20 cellular contexts compared by ENCODE assay signal in genomic region chr3:33287672-33288282, GRCh38. TPM values are rescaled to one million over a fixed set of nuclear protein-coding genes. Genes with fewer than 3 reads are reported as not detected.
A peak's percentile ranks its signal among the peaks of the same experiment; 100 is the strongest.
DNase-seq lines count a peak whose midpoint lies in the region; ATAC-seq, FAIRE-seq and TF ChIP-seq lines count a peak whose summit lies in the region.
"Had no signal": no experiment of that assay in that cellular context is flagged by ENCODE, and none has a peak within 500 bp of the region (broad histone marks: within the 10 kb centered on the region; RNA-seq: fewer than 3 reads in every experiment).

No MANE protein-coding gene starts in this region.

- H4K20me1 ChIP-seq in HepG2 (ENCODE audit: insufficient read depth, low read length) = no peaks in the 10 kb centered on the region
- no peaks in the 10 kb centered on the region for H4K20me1 ChIP-seq in K562 (replicated peaks; ENCODE audit: control insufficient read depth, insufficient read depth, low read length)
- H4K20me1 ChIP-seq: BLaER1 treated with 17β-estradiol and CSF1 and Interleukin-3, amounts not matched to agents 10 nM and 100 nM had no signal

- H3K27ac Mint-ChIP-seq in activated CD4-positive, alpha-beta T cell treated with anti-CD3 and anti-CD28 coated beads, Interleukin-2, amount 10 ng/mL, durations not matched to agents 7 days and 5 days = no peak overlapping the region
- H3K27ac Mint-ChIP-seq: CD4-positive, CD25-positive, alpha-beta regulatory T cell; HFFc6 had no signal

- H3K36me3 ChIP-seq in HepG2 (replicated peaks in 1 of 2; ENCODE audit: control insufficient read depth in 1 of 2, insufficient read depth in 2 of 2, low read length in 2 of 2) (no peaks in the 10 kb centered on the region), right lobe of liver (no peaks in the 10 kb centered on the region), K562 (ENCODE audit: control insufficient read depth, insufficient read depth, low read length) (no peaks in the 10 kb centered on the region), SJCRH30 (no peaks in the 10 kb centered on the region)
- H3K36me3 ChIP-seq: BLaER1 treated with 17β-estradiol and CSF1 and Interleukin-3, amounts not matched to agents 10 nM and 100 nM had no signal

- H3K4me3 ChIP-seq in HepG2 (replicated peaks in 1 of 3; ENCODE audit: insufficient read depth in 1 of 3, low read depth in 2 of 3, low read length in 3 of 3) (no peak overlapping the region), right lobe of liver (no peak overlapping the region), K562 (no peak overlapping the region), SJCRH30 (no peak overlapping the region), right cardiac atrium (ENCODE audit: low read length) (no peak overlapping the region)
- H3K4me3 ChIP-seq: BLaER1 treated with 17β-estradiol and CSF1 and Interleukin-3, amounts not matched to agents 10 nM and 100 nM had no signal

- H3K4me3 Mint-ChIP-seq in activated CD4-positive, alpha-beta T cell treated with anti-CD3 and anti-CD28 coated beads, Interleukin-2, amount 10 ng/mL, durations not matched to agents 7 days and 5 days = no peak overlapping the region
- H3K4me3 Mint-ChIP-seq: CD4-positive, CD25-positive, alpha-beta regulatory T cell; HFFc6 had no signal

- CTCF ChIA-PET in HepG2 (lab: Yijun Ruan, JAX; ENCODE audit: low intra/inter-chr PET ratio, low total read pairs) (no interaction called here), K562 (lab: Yijun Ruan, JAX; ENCODE audit: low intra/inter-chr PET ratio) (no interaction called here)
- CTCF ChIA-PET in activated CD4-positive, alpha-beta T cell treated with anti-CD3 and anti-CD28 coated beads, Interleukin-2, amount 10 ng/mL, durations not matched to agents 7 days and 5 days (lab: Charles Lee) = no interaction called here

- POLR2A ChIA-PET in HepG2 (lab: Yijun Ruan, JAX) = no interaction called here
- POLR2A ChIA-PET in K562 (lab: Yijun Ruan, JAX) = interaction anchor here (0.7 kb wide), 1 partner anchor 15 kb away, joined by 3 read pairs; no protein-coding TSS in a partner anchor
- POLR2A ChIA-PET in activated CD4-positive, alpha-beta T cell treated with anti-CD3 and anti-CD28 coated beads, Interleukin-2, amount 10 ng/mL, durations not matched to agents 7 days and 5 days (lab: Charles Lee) = no interaction called here

- TF ChIP-seq POLR2A in HepG2 (IDR thresholded peaks at IDR 0.05; ENCODE audit: insufficient read depth in 1 of 2, low read depth in 2 of 2, low read length in 2 of 2) = no peak
- TF ChIP-seq POLR2A in right lobe of liver (IDR thresholded peaks at IDR 0.05) = no peak
- no peak for TF ChIP-seq POLR2A in K562 (conservative IDR thresholded peaks at IDR 0.05)

- H3K36me3 Mint-ChIP-seq in activated CD4-positive, alpha-beta T cell treated with anti-CD3 and anti-CD28 coated beads, Interleukin-2, amount 10 ng/mL, durations not matched to agents 7 days and 5 days (ENCODE audit: low read depth) = no peaks in the 10 kb centered on the region
- H3K36me3 Mint-ChIP-seq: CD4-positive, CD25-positive, alpha-beta regulatory T cell had no signal

- no peak overlapping the region for H3K4me2 ChIP-seq in HepG2 (ENCODE audit: low read depth, low read length)
- H3K4me2 ChIP-seq in K562 (ENCODE audit: insufficient read depth, low read length) = no peak overlapping the region
- H3K4me2 ChIP-seq: BLaER1 treated with 17β-estradiol and CSF1 and Interleukin-3, amounts not matched to agents 10 nM and 100 nM had no signal

- TF ChIP-seq EP300 in HepG2 (IDR thresholded peaks at IDR 0.05; ENCODE audit: low read depth in 2 of 2, low read length in 2 of 2) = no peak
- TF ChIP-seq EP300 in HepG2 (CRISPR knock-in tag; IDR thresholded peaks at IDR 0.05; ENCODE audit: borderline replicate concordance) = no peak
- TF ChIP-seq EP300 in K562 (IDR thresholded peaks at IDR 0.05; ENCODE audit: low read length) = no peak

- no TSS peak for BruUV-seq in HepG2 (replicated peaks; lab: Mats Ljungman, UMichigan)
- BruUV-seq in K562 (replicated peaks; lab: Mats Ljungman, UMichigan) = no TSS peak

- H3K27me3 ChIP-seq in HepG2 (ENCODE audit: control insufficient read depth in 1 of 2, insufficient read depth in 2 of 2, low read length in 2 of 2) (no peaks in the 10 kb centered on the region), right lobe of liver (no peaks in the 10 kb centered on the region), K562 (ENCODE audit: control insufficient read depth in 2 of 2, insufficient read depth in 2 of 2, low read length in 2 of 2) (no peaks in the 10 kb centered on the region; a peak in 1 of 5 replicates), SJCRH30 (no peaks in the 10 kb centered on the region), right cardiac atrium (ENCODE audit: control insufficient read depth, insufficient read depth) (no peaks in the 10 kb centered on the region)
- H3K27me3 ChIP-seq: BLaER1 treated with 17β-estradiol and CSF1 and Interleukin-3, amounts not matched to agents 10 nM and 100 nM had no signal

- TF ChIP-seq RAD21 in HepG2 (CRISPR knock-in tag; IDR thresholded peaks at IDR 0.05) (no peak), K562 (CRISPR knock-in tag; conservative IDR thresholded peaks at IDR 0.05 in 1 of 2, IDR thresholded peaks at IDR 0.05 in 1 of 2) (no peak)

- H3K4me1 ChIP-seq in HepG2 (ENCODE audit: insufficient read depth, low read length) (no peaks in the 10 kb centered on the region), right lobe of liver (no peaks in the 10 kb centered on the region), K562 (replicated peaks in 1 of 2; ENCODE audit: control insufficient read depth in 2 of 2, insufficient read depth in 2 of 2, low read length in 2 of 2) (no peaks in the 10 kb centered on the region), SJCRH30 (no peaks in the 10 kb centered on the region), right cardiac atrium (ENCODE audit: control insufficient read depth, insufficient read depth, low read length) (no peaks in the 10 kb centered on the region)
- H3K4me1 ChIP-seq: BLaER1 treated with 17β-estradiol and CSF1 and Interleukin-3, amounts not matched to agents 10 nM and 100 nM had no signal

- ATAC-seq in HepG2 (no peak), right lobe of liver (no peak), K562 (no peak), right cardiac atrium (no peak)

- H3K79me2 ChIP-seq in HepG2 (ENCODE audit: insufficient read depth, low read length) (no peaks in the 10 kb centered on the region), K562 (ENCODE audit: control insufficient read depth, insufficient read depth, low read length) (no peaks in the 10 kb centered on the region)

- H3K9ac ChIP-seq in HepG2 (ENCODE audit: insufficient read depth, low read depth, low read length) (no peak overlapping the region), K562 (ENCODE audit: insufficient read depth in 1 of 2, low read depth in 2 of 2, low read length in 2 of 2) (no peak overlapping the region)
- H3K9ac ChIP-seq: BLaER1 treated with 17β-estradiol and CSF1 and Interleukin-3, amounts not matched to agents 10 nM and 100 nM had no signal

- no peak for TF ChIP-seq CTCF in HepG2 (CRISPR knock-in tag; IDR thresholded peaks at IDR 0.05)
- TF ChIP-seq CTCF in right lobe of liver (IDR thresholded peaks at IDR 0.05) = no peak
- no peak for TF ChIP-seq CTCF in K562 (IDR thresholded peaks at IDR 0.05 in 2 of 3, conservative IDR thresholded peaks at IDR 0.05 in 1 of 3; ENCODE audit: insufficient read depth in 2 of 3, low read depth in 1 of 3, low read length in 3 of 3)

- H3K4me1 Mint-ChIP-seq in activated CD4-positive, alpha-beta T cell treated with anti-CD3 and anti-CD28 coated beads, Interleukin-2, amount 10 ng/mL, durations not matched to agents 7 days and 5 days = no peaks in the 10 kb centered on the region

- WGBS in HepG2 (ENCODE audit: low lambda C conversion rate) = 89% methylated on average over 1 of the region's 1 CpG
- 62% methylated on average over 1 of the region's 1 CpG for WGBS in right lobe of liver (ENCODE audit: insufficient coverage, low coverage, low lambda C conversion rate, missing lambda C conversion rate)
- WGBS in K562 (ENCODE audit: insufficient coverage, low coverage, missing lambda C conversion rate) = 0% methylated on average over 1 of the region's 1 CpG
- 96% methylated on average over 1 of the region's 1 CpG for WGBS in right cardiac atrium

- peaks cover 26% of the 10 kb centered on the region for H3K27me3 Mint-ChIP-seq in activated CD4-positive, alpha-beta T cell treated with anti-CD3 and anti-CD28 coated beads, Interleukin-2, amount 10 ng/mL, durations not matched to agents 7 days and 5 days

- in situ Hi-C loops in HepG2 (cut with HindIII; ENCODE audit: extremely low pct_ligation_motif_present, low pct_unique_long_range_greater_than_20kb) = no loop called here
- in situ Hi-C loops in K562 (cut with MboI) = no loop called here

- H3K9me3 ChIP-seq in HepG2 (ENCODE audit: low read length) (no peaks in the 10 kb centered on the region), right lobe of liver (no peaks in the 10 kb centered on the region), K562 (replicated peaks; ENCODE audit: control insufficient read depth, insufficient read depth, low read depth, low read length) (no peaks in the 10 kb centered on the region; the same call in 1 of the 2 replicates), SJCRH30 (replicated peaks) (no peaks in the 10 kb centered on the region), right cardiac atrium (ENCODE audit: control insufficient read depth, low read length) (no peaks in the 10 kb centered on the region)

- H3K27ac ChIP-seq in HepG2 (ENCODE audit: extremely low read length, insufficient read depth, low read length) (no peak overlapping the region), right lobe of liver (no peak overlapping the region), K562 (ENCODE audit: extremely low read depth, low read depth, low read length) (no peak overlapping the region), SJCRH30 (no peak overlapping the region), right cardiac atrium (ENCODE audit: low read length) (no peak overlapping the region)
- H3K27ac ChIP-seq: 22Rv1; BLaER1 treated with 17β-estradiol and CSF1 and Interleukin-3, amounts not matched to agents 10 nM and 100 nM had no signal

- intact Hi-C loops in HepG2 (cut with micrococcal nuclease; ENCODE audit: unreplicated experiment) (no loop called here), right lobe of liver (cut with DNase I) (no loop called here), K562 (cut with micrococcal nuclease) (no loop called here), right cardiac atrium (cut with DNase I) (no loop called here)

- no peaks in the 10 kb centered on the region for H3K9me1 ChIP-seq in K562 (ENCODE audit: control insufficient read depth, insufficient read depth, low read length)

- no peak overlapping the region for H2AFZ ChIP-seq in HepG2 (ENCODE audit: low read length)
- no peak overlapping the region for H2AFZ ChIP-seq in K562 (ENCODE audit: low read depth, low read length)

- DNase-seq in DMS 273 (lab: John Stamatoyannopoulos, UW; ENCODE audit: unreplicated experiment) (peak; percentile 4), DMS 273 treated with DMSO at 0.1 percent for 48 hours (lab: John Stamatoyannopoulos, UW) (no peak), HepG2 (ENCODE audit: low spot score) (no peak), right lobe of liver (no peak), K562 (ENCODE audit: extremely low read depth in 1 of 4, low spot score in 3 of 4) (no peak), SJCRH30 (no peak), right cardiac atrium (no peak)
- no peak for DNase-seq in activated CD4-positive, alpha-beta T cell treated with anti-CD3 and anti-CD28 coated beads, Interleukin-2, amount 10 ng/mL, durations not matched to agents 7 days and 5 days
- DNase-seq: ACHN; CD4-positive, CD25-positive, alpha-beta regulatory T cell; DMS153; DMS79 treated with DMSO at 0.1 percent for 48 hours; EL; HCEC 1CT; HFFc6 had no signal

- no peaks in the 10 kb centered on the region for H3K9me3 Mint-ChIP-seq in activated CD4-positive, alpha-beta T cell treated with anti-CD3 and anti-CD28 coated beads, Interleukin-2, amount 10 ng/mL, durations not matched to agents 7 days and 5 days

- FAIRE-seq in HepG2 (lab: Jason Lieb, UNC) = no peak
- no peak for FAIRE-seq in K562 (lab: Jason Lieb, UNC)
- FAIRE-seq: G401.6, GM12892, H1 had no signal

RNA-seq across cellular contexts. Expression of gene FBXL2, which starts 10.5 kb away (rescaled TPM):
- total RNA-seq in HepG2 (2016; rRNA removed; fragmentation: Illumina TruSeq; extraction: Trizol) (1.2 and 1.8 TPM in 2 replicates), right lobe of liver (under 1 TPM; 0.06 to 0.43 (median 0.31) TPM), K562 (2014; rRNA removed) (1.3 and 1.5 TPM in 2 replicates), K562 (2014; rRNA removed; fragmentation: Illumina TruSeq; extraction: Trizol) (1.8 and 1.9 TPM in 2 replicates), K562 (2015; rRNA removed; fragmentation: Illumina TruSeq; extraction: Trizol) (1.7 TPM in 2 replicates), K562 (2021) (1.6 and 2.2 TPM in 2 replicates), right cardiac atrium (1 to 10 TPM; 2.5 to 4.9 (median 3.9) TPM)
- 0.51 and 0.62 TPM in 2 replicates for total RNA-seq in HepG2 (2016; cell fraction: cytosol; rRNA removed; fragmentation: Illumina TruSeq; extraction: Trizol; ENCODE audit: low read depth)
- 1.4 and 2.4 TPM in 2 replicates for total RNA-seq in HepG2 (2016; cell fraction: insoluble cytoplasmic fraction; rRNA removed; fragmentation: Illumina TruSeq; extraction: Trizol)
- 0.52 and 0.71 TPM in 2 replicates for total RNA-seq in HepG2 (2016; cell fraction: membrane; rRNA removed; fragmentation: Illumina TruSeq; extraction: Trizol)
- 3.6 and 6.6 TPM in 2 replicates for total RNA-seq in HepG2 (2016; cell fraction: nucleus; rRNA removed; fragmentation: Illumina TruSeq; extraction: Trizol)
- polyA plus RNA-seq in HepG2 (2011; rRNA removed) (5.0 and 6.9 TPM in 2 replicates), K562 (2011; rRNA removed) (5.5 and 6.9 TPM in 2 replicates), K562 (2014; fragmentation: Illumina TruSeq; extraction: Trizol) (1.1 and 1.8 TPM in 2 replicates), K562 (2014; fragmentation: Nextera tagmentation; extraction: Ambion mirVana) (1 to 10 TPM; 2.2 to 2.4 TPM), K562 (2014; rRNA removed) (2.4 and 6.3 TPM in 2 replicates), right cardiac atrium (2.0 TPM)
- 2.6 and 3.1 TPM in 2 replicates for polyA plus RNA-seq in HepG2 (2011; cell fraction: cytosol; rRNA removed)
- 24.9 and 28.2 TPM in 2 replicates for polyA plus RNA-seq in HepG2 (2011; cell fraction: nucleus; rRNA removed)
- 2.4 and 2.6 TPM in 2 replicates for polyA plus RNA-seq in HepG2 (2012)
- polyA plus RNA-seq in HepG2 (2016; cell fraction: cytosol; fragmentation: Illumina TruSeq; extraction: Trizol; ENCODE audit: low read depth) = 0.12 and 0.20 TPM in 2 replicates
- polyA plus RNA-seq in HepG2 (2016; cell fraction: insoluble cytoplasmic fraction; fragmentation: Illumina TruSeq; extraction: Trizol; ENCODE audit: low read depth) = 0.68 and 1.2 TPM in 2 replicates
- polyA plus RNA-seq in HepG2 (2016; cell fraction: membrane; fragmentation: Illumina TruSeq; extraction: Trizol; ENCODE audit: low read depth) = 0.18 and 0.23 TPM in 2 replicates
- 2.5 and 3.8 TPM in 2 replicates for polyA plus RNA-seq in HepG2 (2016; cell fraction: nucleus; fragmentation: Illumina TruSeq; extraction: Trizol; ENCODE audit: insufficient read depth, low read depth)
- 6.3 and 7.9 TPM in 2 replicates for polyA minus RNA-seq in HepG2 (2011; rRNA and poly(A)+ RNA removed; ENCODE audit: low replicate concordance)
- 1.4 and 1.9 TPM in 2 replicates for polyA minus RNA-seq in HepG2 (2011; cell fraction: cytosol; rRNA and poly(A)+ RNA removed)
- polyA minus RNA-seq in HepG2 (2011; cell fraction: nucleus; rRNA and poly(A)+ RNA removed) = 11.6 and 15.0 TPM in 2 replicates
- total RNA-seq in K562 (2011; cell fraction: chromatin; rRNA removed; ENCODE audit: low replicate concordance) = 15.1 and 18.8 TPM in 2 replicates
- 8.7 and 8.8 TPM in 2 replicates for total RNA-seq in K562 (2011; cell fraction: nucleolus; rRNA removed)
- 10.3 and 17.6 TPM in 2 replicates for total RNA-seq in K562 (2011; cell fraction: nucleoplasm; rRNA removed)
- polyA plus RNA-seq in K562 (2011; cell fraction: cytosol; rRNA removed) = 4.6 TPM in 2 replicates
- polyA plus RNA-seq in K562 (2011; cell fraction: nucleus; rRNA removed) = 26.6 and 29.0 TPM in 2 replicates
- 2.0 and 4.4 TPM in 2 replicates for polyA plus RNA-seq in K562 (2012)
- 4.6 and 5.1 TPM in 2 replicates for polyA minus RNA-seq in K562 (2011; rRNA and poly(A)+ RNA removed)
- 1.6 and 2.5 TPM in 2 replicates for polyA minus RNA-seq in K562 (2011; cell fraction: cytosol; rRNA and poly(A)+ RNA removed)
- 6.2 and 6.9 TPM in 2 replicates for polyA minus RNA-seq in K562 (2011; cell fraction: nucleus; rRNA and poly(A)+ RNA removed)
- 4.0 and 4.8 TPM in 2 replicates for total RNA-seq in SJCRH30 (2014; rRNA removed; shearing (Covaris generic))
- total RNA-seq in activated CD4-positive, alpha-beta T cell treated with anti-CD3 and anti-CD28 coated beads, Interleukin-2, amount 10 ng/mL, durations not matched to agents 7 days and 5 days = not detected
- total RNA-seq: CD4-positive, CD25-positive, alpha-beta regulatory T cell had no signal
